In genomic region chr1:148362930-148363810, GRCh38 we compare ENCODE assay signal across 11 cellular contexts.
DNase-seq lines count a peak whose midpoint lies in the region; ATAC-seq and TF ChIP-seq lines count a peak whose summit lies in the region.
"Had no signal": no experiment of that assay in that cellular context is flagged by ENCODE, and none has a peak within 500 bp of the region (broad histone marks: within the 10 kb centered on the region; RNA-seq: fewer than 3 reads in every experiment).

No MANE protein-coding gene starts in this region.

- intact Hi-C loops in activated CD4-positive, alpha-beta T cell treated with anti-CD3 and anti-CD28 coated beads, Interleukin-2, amount 10 ng/mL, durations not matched to agents 24 days and 14 days (cut with micrococcal nuclease) = loop anchor here (1.0 kb wide), 1 partner anchor 9 kb away; no protein-coding TSS in a partner anchor

- H3K4me3 Mint-ChIP-seq in activated CD4-positive, alpha-beta T cell treated with anti-CD3 and anti-CD28 coated beads, Interleukin-2, amount 10 ng/mL, durations not matched to agents 24 days and 14 days = peak overlapping the region; percentile 84
- H3K4me3 Mint-ChIP-seq in endodermal cell = peak overlapping the region; percentile 74

- no peak for TF ChIP-seq CTCF in SK-N-SH (IDR thresholded peaks at IDR 0.05)
- TF ChIP-seq CTCF in endodermal cell (conservative IDR thresholded peaks at IDR 0.05) = no peak
- TF ChIP-seq CTCF in retinal pigment epithelial cell (conservative IDR thresholded peaks at IDR 0.05; ENCODE audit: low read depth, low read length) = no peak

- no peaks in the 10 kb centered on the region for H4K20me1 ChIP-seq in SK-N-SH (ENCODE audit: insufficient read depth)

- H3K27me3 ChIP-seq in SK-N-SH (ENCODE audit: insufficient read depth) (peaks cover 45% of the 10 kb centered on the region; the same call in 1 of the 2 replicates), endodermal cell (ENCODE audit: control insufficient read depth, insufficient read depth, low read length, poor library complexity, severe bottlenecking) (peaks cover 41% of the 10 kb centered on the region)

- peaks cover 17% of the 10 kb centered on the region for H3K27me3 Mint-ChIP-seq in activated CD4-positive, alpha-beta T cell treated with anti-CD3 and anti-CD28 coated beads, Interleukin-2, amount 10 ng/mL, durations not matched to agents 24 days and 14 days
- H3K27me3 Mint-ChIP-seq in endodermal cell (ENCODE audit: insufficient read depth) = peaks cover 38% of the 10 kb centered on the region

- H3K36me3 Mint-ChIP-seq in activated CD4-positive, alpha-beta T cell treated with anti-CD3 and anti-CD28 coated beads, Interleukin-2, amount 10 ng/mL, durations not matched to agents 24 days and 14 days (ENCODE audit: low read depth) = no peaks in the 10 kb centered on the region
- no peaks in the 10 kb centered on the region for H3K36me3 Mint-ChIP-seq in endodermal cell (ENCODE audit: low read depth)

- peak overlapping the region; percentile 73 for H3K4me2 ChIP-seq in SK-N-SH

- no peaks in the 10 kb centered on the region for H3K36me3 ChIP-seq in SK-N-SH (replicated peaks in 1 of 2; ENCODE audit: control insufficient read depth in 1 of 2, insufficient read depth in 2 of 2, low read length in 1 of 2)
- H3K36me3 ChIP-seq in endodermal cell (ENCODE audit: control insufficient read depth, insufficient read depth, low read length) = no peaks in the 10 kb centered on the region
- H3K36me3 ChIP-seq: cardiac muscle cell had no signal

- DNase-seq in SK-N-SH (no peak), endodermal cell (no peak), retinal pigment epithelial cell (ENCODE audit: low read depth) (no peak), kidney glomerular epithelial cell (lab: John Stamatoyannopoulos, UW) (no peak), hippocampal formation (lab: John Stamatoyannopoulos, UW) (no peak)
- DNase-seq in activated CD4-positive, alpha-beta T cell treated with anti-CD3 and anti-CD28 coated beads, Interleukin-2, amount 10 ng/mL, durations not matched to agents 24 days and 14 days = peak; percentile 72
- DNase-seq: GF-D8, NCI-H82 had no signal

- no peak for TF ChIP-seq EP300 in SK-N-SH (IDR thresholded peaks at IDR 0.05; ENCODE audit: borderline replicate concordance in 1 of 2, low read depth in 1 of 2, low read length in 1 of 2)

- no peaks in the 10 kb centered on the region for H3K79me2 ChIP-seq in SK-N-SH (ENCODE audit: insufficient read depth)

- 36% methylated on average over 14 of the region's 14 CpGs for WGBS in SK-N-SH (ENCODE audit: low lambda C conversion rate)
- WGBS in endodermal cell (ENCODE audit: insufficient coverage in 1 of 2, insufficient read length in 1 of 2), 2 experiments = 86 to 93% methylated on average over 12 to 14 of the region's 14 CpGs

- H3F3A ChIP-seq in SK-N-SH (replicated peaks; ENCODE audit: insufficient read depth) = no peaks in the 10 kb centered on the region

- peaks cover 41% of the 10 kb centered on the region for H3K4me1 Mint-ChIP-seq in activated CD4-positive, alpha-beta T cell treated with anti-CD3 and anti-CD28 coated beads, Interleukin-2, amount 10 ng/mL, durations not matched to agents 24 days and 14 days
- H3K4me1 Mint-ChIP-seq in endodermal cell = peaks cover 14% of the 10 kb centered on the region

- H3K4me3 ChIP-seq in SK-N-SH (ENCODE audit: low read depth in 2 of 2, low read length in 1 of 2) (no peak overlapping the region), endodermal cell (ENCODE audit: low read length) (peak overlapping the region; percentile 29), retinal pigment epithelial cell (ENCODE audit: low read length) (peak overlapping the region; percentile 34)

- no peak for ATAC-seq in SK-N-SH treated with all-trans-retinoic acid at 6 μM for 48 hours
- no peak for ATAC-seq in GM18907 (IDR thresholded peaks at IDR 0.05; ENCODE audit: unreplicated experiment)

- no peaks in the 10 kb centered on the region for H3K9me3 Mint-ChIP-seq in activated CD4-positive, alpha-beta T cell treated with anti-CD3 and anti-CD28 coated beads, Interleukin-2, amount 10 ng/mL, durations not matched to agents 24 days and 14 days
- H3K9me3 Mint-ChIP-seq in endodermal cell = no peaks in the 10 kb centered on the region

- H3K9me2 ChIP-seq in SK-N-SH = no peaks in the 10 kb centered on the region

- H3K9ac ChIP-seq in SK-N-SH (no peak overlapping the region), endodermal cell (ENCODE audit: extremely low read depth, low read length, poor library complexity, severe bottlenecking) (no peak overlapping the region)

- no peaks in the 10 kb centered on the region for H3K9me3 ChIP-seq in SK-N-SH
- H3K9me3 ChIP-seq in endodermal cell (ENCODE audit: control insufficient read depth, low read length) = no peaks in the 10 kb centered on the region

- no peak overlapping the region for H2AFZ ChIP-seq in SK-N-SH (ENCODE audit: low read depth)

- POLR2A ChIA-PET in SK-N-SH (lab: Yijun Ruan, JAX) = no interaction called here

- H3K27ac Mint-ChIP-seq in activated CD4-positive, alpha-beta T cell treated with anti-CD3 and anti-CD28 coated beads, Interleukin-2, amount 10 ng/mL, durations not matched to agents 24 days and 14 days = peak overlapping the region; percentile 46
- H3K27ac Mint-ChIP-seq in endodermal cell = peak overlapping the region; percentile 89

- CTCF ChIA-PET in SK-N-SH (lab: Yijun Ruan, JAX) = no interaction called here

- no peaks in the 10 kb centered on the region for H3K4me1 ChIP-seq in SK-N-SH (ENCODE audit: control insufficient read depth in 1 of 2, insufficient read depth in 2 of 2, low read depth in 1 of 2, low read length in 1 of 2)
- H3K4me1 ChIP-seq in endodermal cell (ENCODE audit: control insufficient read depth, insufficient read depth, low read length) = no peaks in the 10 kb centered on the region

- H3K27ac ChIP-seq in SK-N-SH (ENCODE audit: low read depth in 2 of 2, low read length in 1 of 2) = no peak overlapping the region
- H3K27ac ChIP-seq in endodermal cell (ENCODE audit: low read depth, low read length) = no peak overlapping the region
- H3K27ac ChIP-seq: cardiac muscle cell had no signal

- no peak for TF ChIP-seq RAD21 in SK-N-SH (IDR thresholded peaks at IDR 0.05; ENCODE audit: low read length)

TF ChIP-seq in SK-N-SH, 30 proteins besides CTCF, POLR2A, EP300 and RAD21:
- no peak for TF ChIP-seq IRF3 (IDR thresholded peaks at IDR 0.05; ENCODE audit: low read depth, low read length)
- no peak for TF ChIP-seq MEF2A (IDR thresholded peaks at IDR 0.05; ENCODE audit: borderline replicate concordance, low read depth)
- no peak for TF ChIP-seq FOXM1 (IDR thresholded peaks at IDR 0.05; ENCODE audit: low read depth)
- no peak for TF ChIP-seq EZH2phosphoT487 (IDR thresholded peaks at IDR 0.05; ENCODE audit: borderline replicate concordance, low read depth)
- no peak for TF ChIP-seq JUND (IDR thresholded peaks at IDR 0.05)
- TF ChIP-seq GABPA (IDR thresholded peaks at IDR 0.05; ENCODE audit: low read depth) = no peak

TF ChIP-seq in SK-N-SH treated with all-trans-retinoic acid at 6 μM for 48 hours, 23 proteins besides CTCF, POLR2A, EP300 and RAD21:
- no peak for TF ChIP-seq ZC3H10 (CRISPR knock-in tag; IDR thresholded peaks at IDR 0.05)
- TF ChIP-seq PPARA (CRISPR knock-in tag; IDR thresholded peaks at IDR 0.05; ENCODE audit: borderline replicate concordance) = no peak
- TF ChIP-seq ARNTL (CRISPR knock-in tag; IDR thresholded peaks at IDR 0.05; ENCODE audit: borderline replicate concordance, low read depth) = no peak
- TF ChIP-seq POU6F1 (CRISPR knock-in tag; IDR thresholded peaks at IDR 0.05; ENCODE audit: borderline replicate concordance, low read depth) = no peak
- TF ChIP-seq ZNF565 (CRISPR knock-in tag; conservative IDR thresholded peaks at IDR 0.05; ENCODE audit: low read depth) = no peak
- no peak for TF ChIP-seq OSR1 (CRISPR knock-in tag; IDR thresholded peaks at IDR 0.05)

Comparison
In these comparisons a context has a peak if more than half of its experiments do, and no peak if none do; other contexts are left out.
1. H3K4me3 ChIP-seq: peak in endodermal cell (single experiment) and retinal pigment epithelial cell (single experiment); none in SK-N-SH (0 of 2).